11 cellular contexts compared by ENCODE assay signal in genomic region chr4:129532573-129532972, GRCh38.
A peak's percentile ranks its signal among the peaks of the same experiment; 100 is the strongest.
DNase-seq lines count a peak whose midpoint lies in the region; ATAC-seq, FAIRE-seq and TF ChIP-seq lines count a peak whose summit lies in the region.
"Had no signal": no experiment of that assay in that cellular context is flagged by ENCODE, and none has a peak within 500 bp of the region (broad histone marks: within the 10 kb centered on the region; RNA-seq: fewer than 3 reads in every experiment).

No MANE protein-coding gene starts in this region.

- H3K9ac ChIP-seq in GM12878 (ENCODE audit: control insufficient read depth, insufficient read depth, low read length) = no peak overlapping the region

- H3K36me3 ChIP-seq in GM12878 (ENCODE audit: control insufficient read depth in 2 of 2, insufficient read depth in 2 of 2, low read length in 1 of 2) (no peaks in the 10 kb centered on the region), HAP-1 (replicated peaks) (no peaks in the 10 kb centered on the region)
- H3K36me3 ChIP-seq: ascending aorta, SJSA1 had no signal

- TF ChIP-seq POLR2A in GM12878 (IDR thresholded peaks at IDR 0.05; ENCODE audit: low read depth, low read length) = no peak

- no peaks in the 10 kb centered on the region for H3K27me3 ChIP-seq in GM12878 (replicated peaks in 1 of 2; ENCODE audit: control insufficient read depth in 2 of 2, insufficient read depth in 2 of 2, low read length in 1 of 2)
- H3K27me3 ChIP-seq in HAP-1 (ENCODE audit: low read depth) = no peaks in the 10 kb centered on the region
- H3K27me3 ChIP-seq: ascending aorta, SJSA1 had no signal

- DNase-seq in H4 (ENCODE audit: low spot score) (peak; percentile 4), GM12878 (ENCODE audit: low read depth, low spot score) (no peak), T-helper 9 cell (no peak), HAP-1 (ENCODE audit: low spot score in 2 of 2) (no peak)
- no peak for DNase-seq in activated CD4-positive, alpha-beta T cell treated with anti-CD3 and anti-CD28 coated beads, Interleukin-2, amount 50 U/mL, for 4 hours
- DNase-seq: NCI-H2227 treated with DMSO at 0.1 percent for 48 hours had no signal

- FAIRE-seq in GM12878 (lab: Jason Lieb, UNC) = no peak

- CTCF ChIA-PET in GM12878 (lab: Yijun Ruan, JAX) = interaction anchor here (1.6 kb wide), 1 partner anchor 109 kb away, joined by 5 read pairs; no protein-coding TSS in a partner anchor

- whole genome bisulfite sequencing in GM12878 (ENCODE audit: insufficient coverage, insufficient replicate concordance, low lambda C conversion rate, missing lambda C conversion rate) = 0% methylated on average over 1 of the region's 1 CpG

- ATAC-seq in GM18907 (IDR thresholded peaks at IDR 0.05; ENCODE audit: unreplicated experiment) (peak; percentile 96), HG03565 (IDR thresholded peaks at IDR 0.05; ENCODE audit: unreplicated experiment) (peak; percentile 74), GM12878 (peak; percentile 88), HG03039 (IDR thresholded peaks at IDR 0.05; ENCODE audit: unreplicated experiment) (no peak)

- no peak overlapping the region for H3K4me3 ChIP-seq in GM12878
- no peak overlapping the region for H3K4me3 ChIP-seq in HAP-1
- H3K4me3 ChIP-seq: ascending aorta, SJSA1 had no signal

- no peak overlapping the region for H3K4me2 ChIP-seq in GM12878 (ENCODE audit: control insufficient read depth, insufficient read depth)

- H4K20me1 ChIP-seq in GM12878 (ENCODE audit: control insufficient read depth, insufficient read depth) = no peaks in the 10 kb centered on the region

- intact Hi-C loops in GM12878 (cut with micrococcal nuclease; ENCODE audit: unreplicated experiment) = no loop called here

- H3K4me1 ChIP-seq in GM12878 (ENCODE audit: control insufficient read depth, insufficient read depth, low read length) (no peaks in the 10 kb centered on the region), HAP-1 (no peaks in the 10 kb centered on the region)
- H3K4me1 ChIP-seq: ascending aorta, SJSA1 had no signal

- no TSS peak for BruUV-seq in GM12878 (replicated peaks; lab: Mats Ljungman, UMichigan)

- no peak for TF ChIP-seq CTCF in GM12878 (IDR thresholded peaks at IDR 0.05 in 2 of 3, conservative IDR thresholded peaks at IDR 0.05 in 1 of 3; ENCODE audit: control insufficient read depth in 2 of 3, extremely low read depth in 1 of 3, insufficient read depth in 1 of 3, low read depth in 3 of 3, low read length in 3 of 3)

- no peak overlapping the region for H2AFZ ChIP-seq in GM12878 (ENCODE audit: control insufficient read depth, low read depth, low read length)

- in situ Hi-C loops in GM12878 (cut with MboI) = no loop called here
- in situ Hi-C loops in HAP-1 (cut with MboI; ENCODE audit: low sequenced_read_pairs) = no loop called here

- H3K9me3 ChIP-seq in GM12878 (replicated peaks; ENCODE audit: control insufficient read depth, insufficient read depth, low read length) = no peaks in the 10 kb centered on the region
- no peaks in the 10 kb centered on the region for H3K9me3 ChIP-seq in HAP-1
- H3K9me3 ChIP-seq: ascending aorta, SJSA1 had no signal

- no peak for TF ChIP-seq RAD21 in GM12878 (IDR thresholded peaks at IDR 0.05; ENCODE audit: insufficient read depth, low read depth, low read length)

- no peaks in the 10 kb centered on the region for H3K79me2 ChIP-seq in GM12878 (ENCODE audit: control insufficient read depth, insufficient read depth, low read length)

- POLR2A ChIA-PET in GM12878 (lab: Charles Lee) = no interaction called here

- RAD21 ChIA-PET in GM12878 (lab: Charles Lee; ENCODE audit: unreplicated experiment) = no interaction called here

- TF ChIP-seq EP300 in GM12878 (IDR thresholded peaks at IDR 0.05; ENCODE audit: borderline replicate concordance in 1 of 2, control insufficient read depth in 1 of 2, low read depth in 2 of 2, low read length in 2 of 2) = no peak

- SMC1A ChIA-PET in GM12878 (lab: Charles Lee; ENCODE audit: uncharacterized antibody, unreplicated experiment) = interaction anchor here (0.6 kb wide), 1 partner anchor 1152 kb away, joined by 3 read pairs; no protein-coding TSS in a partner anchor

- H3K27ac ChIP-seq in GM12878 (ENCODE audit: control insufficient read depth, insufficient read depth) = no peak overlapping the region
- H3K27ac ChIP-seq: ascending aorta, SJSA1 had no signal

TF ChIP-seq in GM12878, 131 proteins besides CTCF, POLR2A, EP300 and RAD21:
- TF ChIP-seq SPI1 (IDR thresholded peaks at IDR 0.05; ENCODE audit: borderline replicate concordance, insufficient read depth, low read depth, low read length) (peak; percentile 72; the same call in 1 of the 2 replicates), PRDM15 (CRISPR knock-in tag; IDR thresholded peaks at IDR 0.05) (no peak), ATF7 (IDR thresholded peaks at IDR 0.05; ENCODE audit: low read depth) (no peak)
